Comparison of ENCODE assay signal across 11 cellular contexts in genomic region chr17:39638317-39638716, GRCh38. TPM values are rescaled to one million over a fixed set of nuclear protein-coding genes. Genes with fewer than 3 reads are reported as not detected.
A peak's percentile ranks its signal among the peaks of the same experiment; 100 is the strongest.
DNase-seq lines count a peak whose midpoint lies in the region; ATAC-seq and TF ChIP-seq lines count a peak whose summit lies in the region.
"Had no signal": no experiment of that assay in that cellular context is flagged by ENCODE, and none has a peak within 500 bp of the region (broad histone marks: within the 10 kb centered on the region; RNA-seq: fewer than 3 reads in every experiment).

No MANE protein-coding gene starts in this region.

- no peak overlapping the region for H3K9ac ChIP-seq in HUES48 (ENCODE audit: low read depth, low read length)

- peaks cover 67 to 81% (median 74%) of the 10 kb centered on the region in 3 donors for H3K4me1 Mint-ChIP-seq in naive B cell

- TF ChIP-seq CTCF in AG04450 (IDR thresholded peaks at IDR 0.05; ENCODE audit: low read depth, low read length), result no peak
- TF ChIP-seq CTCF in breast epithelium (IDR thresholded peaks at IDR 0.05), result no peak

- H3K36me3 ChIP-seq in HUES48 (ENCODE audit: control insufficient read depth, insufficient read depth, low read length), result no peaks in the 10 kb centered on the region
- no peaks in the 10 kb centered on the region for H3K36me3 ChIP-seq in breast epithelium

- no peak for ATAC-seq in naive B cell (ENCODE audit: low read depth in 2 of 2)
- no peak for ATAC-seq in GM18498 (IDR thresholded peaks at IDR 0.05; ENCODE audit: unreplicated experiment)
- no peak for ATAC-seq in GM18505 (IDR thresholded peaks at IDR 0.05; ENCODE audit: unreplicated experiment)

- TF ChIP-seq POLR2A in breast epithelium (IDR thresholded peaks at IDR 0.05) (no peak), GM18505 (IDR thresholded peaks at IDR 0.05; ENCODE audit: borderline replicate concordance, extremely low read depth, insufficient read depth, insufficient read length) (no peak)

- H3K4me1 ChIP-seq in HUES48 (ENCODE audit: control insufficient read depth, insufficient read depth, low read length) (peaks cover 42% of the 10 kb centered on the region), breast epithelium (peaks cover 12 to 17% of the 10 kb centered on the region in 2 donors)

- POLR2A ChIA-PET in AG04450 (lab: Yijun Ruan, JAX), result no interaction called here

- H3K27ac ChIP-seq in AG04450 (ENCODE audit: low read depth, low read length), result no peak overlapping the region
- H3K27ac ChIP-seq in HUES48 (ENCODE audit: low read depth, low read length), result no peak overlapping the region
- no peak overlapping the region for H3K27ac ChIP-seq in breast epithelium

- no peaks in the 10 kb centered on the region for H3K27me3 Mint-ChIP-seq in naive B cell

- DNase-seq in AG04450 (ENCODE audit: low read depth, low spot score) (no peak), breast epithelium (ENCODE audit: low spot score in 2 of 2) (no peak), naive B cell (no peak), NCI-H2107 (lab: John Stamatoyannopoulos, UW) (no peak), hippocampal formation (lab: John Stamatoyannopoulos, UW) (no peak)
- DNase-seq: activated CD4-positive, CD25-positive, alpha-beta regulatory T cell treated with anti-CD3 and anti-CD28 coated beads, Interleukin-2, amount 50 U/mL, for 72 hours; GOT3; MV-4-11 had no signal

- no peaks in the 10 kb centered on the region for H3K36me3 Mint-ChIP-seq in naive B cell

- H3K4me3 ChIP-seq in AG04450 (ENCODE audit: low read depth, low read length), result peak overlapping the region; percentile 92
- H3K4me3 ChIP-seq in HUES48 (ENCODE audit: low read depth, low read length), result peak overlapping the region; percentile 74; the same call in 1 of the 2 replicates
- H3K4me3 ChIP-seq in breast epithelium, result peak overlapping the region; percentile 74 to 92 (median 76)

- intact Hi-C loops in breast epithelium (cut with DNase I; ENCODE audit: low total_unique reads), result no loop called here

- H3K27me3 ChIP-seq in AG04450 (ENCODE audit: control insufficient read depth, insufficient read depth, low read length) (peaks cover under 1% of the 10 kb centered on the region), HUES48 (ENCODE audit: control insufficient read depth, insufficient read depth, low read length) (no peaks in the 10 kb centered on the region), breast epithelium (no peaks in the 10 kb centered on the region)

- peak overlapping the region; percentile 89 to 97 (median 95) for H3K4me3 Mint-ChIP-seq in naive B cell

- no peaks in the 10 kb centered on the region for H3K9me3 Mint-ChIP-seq in naive B cell

- peak overlapping the region in 4 of 6 donors; percentile 44 to 96 (median 89) for H3K27ac Mint-ChIP-seq in naive B cell

- H3K9me3 ChIP-seq in AG04450 (ENCODE audit: control insufficient read depth, insufficient read depth, low read length) (no peaks in the 10 kb centered on the region), HUES48 (ENCODE audit: control insufficient read depth, insufficient read depth, low read length) (no peaks in the 10 kb centered on the region), breast epithelium (no peaks in the 10 kb centered on the region)

- CTCF ChIA-PET in AG04450 (lab: Charles Lee), result interaction anchor here (0.8 to 5.8 kb wide), 5 partner anchors 10 to 17 kb away, joined by 3 to 28 read pairs (median 6); no protein-coding TSS in a partner anchor

RNA-seq across cellular contexts. Expression of gene STARD3, which starts 1.4 kb away (rescaled TPM):
- polyA plus RNA-seq in AG04450 (2011; rRNA removed), result 43.3 and 44.7 TPM in 2 replicates
- polyA minus RNA-seq in AG04450 (2011; rRNA and poly(A)+ RNA removed), result 47.5 and 58.2 TPM in 2 replicates
- 10 to 100 TPM; 37.0 to 43.9 (median 42.0) TPM for total RNA-seq in breast epithelium
- 10 to 100 TPM; 30.7 to 53.7 (median 42.0) TPM for polyA plus RNA-seq in naive B cell (ENCODE audit: low read depth in 6 of 6)

RNA-seq across cellular contexts. Expression of gene PPP1R1B, which starts 11.6 kb away (rescaled TPM):
- polyA plus RNA-seq in AG04450 (2011; rRNA removed) (not detected in 2 replicates), naive B cell (ENCODE audit: low read depth in 6 of 6) (under 1 TPM in 1 of 6 donors, not detected in 5; 0.12 TPM)
- not detected in 2 replicates for polyA minus RNA-seq in AG04450 (2011; rRNA and poly(A)+ RNA removed)
- total RNA-seq in breast epithelium, result 10 to 100 TPM; 22.6 to 71.3 (median 67.5) TPM

RNA-seq across cellular contexts. Expression of gene TCAP, which starts 26.8 kb away (rescaled TPM):
- polyA plus RNA-seq in AG04450 (2011; rRNA removed), result 0.09 and 0.12 TPM in 2 replicates
- polyA minus RNA-seq in AG04450 (2011; rRNA and poly(A)+ RNA removed), result 0.28 and 0.39 TPM in 2 replicates
- under 1 TPM; 0.48 to 0.73 (median 0.66) TPM for total RNA-seq in breast epithelium
- polyA plus RNA-seq in naive B cell (ENCODE audit: low read depth in 6 of 6), result under 1 TPM in 3 of 6 donors, not detected in 3; 0.12 to 0.25 (median 0.24) TPM

RNA-seq across cellular contexts. Expression of gene PNMT, which starts 29.9 kb away (rescaled TPM):
- not detected in 2 replicates for polyA plus RNA-seq in AG04450 (2011; rRNA removed)
- not detected in 2 replicates for polyA minus RNA-seq in AG04450 (2011; rRNA and poly(A)+ RNA removed)
- total RNA-seq in breast epithelium, result 1 to 10 TPM; 1.6 to 9.5 (median 5.1) TPM
- polyA plus RNA-seq in naive B cell (ENCODE audit: low read depth in 6 of 6), result not detected

RNA-seq across cellular contexts. Expression of gene NEUROD2, which starts 30.6 kb away (rescaled TPM):
- polyA plus RNA-seq in AG04450 (2011; rRNA removed) (not detected in 2 replicates), naive B cell (ENCODE audit: low read depth in 6 of 6) (under 1 TPM in 1 of 6 donors, not detected in 5; 0.09 TPM)
- not detected in 2 replicates for polyA minus RNA-seq in AG04450 (2011; rRNA and poly(A)+ RNA removed)
- total RNA-seq in breast epithelium, result not detected
